ENCODE assay signal across 11 cellular contexts in genomic region chr6:42294759-42295158, GRCh38.
DNase-seq lines count a peak whose midpoint lies in the region; ATAC-seq, FAIRE-seq and TF ChIP-seq lines count a peak whose summit lies in the region.
"Had no signal": no experiment of that assay in that cellular context is flagged by ENCODE, and none has a peak within 500 bp of the region (broad histone marks: within the 10 kb centered on the region; RNA-seq: fewer than 3 reads in every experiment).

No MANE protein-coding gene starts in this region.

- H2AFZ ChIP-seq in PC-3 (ENCODE audit: low read length) (no peak overlapping the region), endothelial cell of umbilical vein (ENCODE audit: low read depth, low read length) (no peak overlapping the region)

- POLR2A ChIA-PET in PC-3 (lab: Charles Lee; ENCODE audit: unreplicated experiment): interaction anchor here (0.6 kb wide), 1 partner anchor 38 kb away, joined by 5 read pairs; no protein-coding TSS in a partner anchor
- POLR2A ChIA-PET in endothelial cell of umbilical vein (lab: Charles Lee): interaction anchor here (0.6 kb wide), 1 partner anchor 51 kb away, joined by 3 read pairs; no protein-coding TSS in a partner anchor

- no peak for TF ChIP-seq CTCF in PC-3 (conservative IDR thresholded peaks at IDR 0.05; ENCODE audit: low read depth, low read length)
- no peak for TF ChIP-seq CTCF in endothelial cell of umbilical vein (IDR thresholded peaks at IDR 0.05; ENCODE audit: extremely low read depth in 1 of 2, insufficient read depth in 1 of 2, low read depth in 1 of 2, low read length in 2 of 2)

- H3K27me3 ChIP-seq in PC-3 (ENCODE audit: low read length) (no peaks in the 10 kb centered on the region), endothelial cell of umbilical vein (ENCODE audit: control insufficient read depth in 2 of 2, insufficient read depth in 2 of 2, low read length in 2 of 2) (no peaks in the 10 kb centered on the region)

- no peaks in the 10 kb centered on the region for H3K9me3 ChIP-seq in PC-3 (ENCODE audit: low read length)
- H3K9me3 ChIP-seq in endothelial cell of umbilical vein (replicated peaks; ENCODE audit: control insufficient read depth, insufficient read depth, low read length): no peaks in the 10 kb centered on the region

- H3K27ac ChIP-seq in PC-3 (ENCODE audit: low read length) (peak overlapping the region; percentile 96), endothelial cell of umbilical vein (ENCODE audit: insufficient read depth, low read depth, low read length) (no peak overlapping the region)
- H3K27ac ChIP-seq: 22Rv1 had no signal

- no peaks in the 10 kb centered on the region for H3K9me2 ChIP-seq in PC-3 (replicated peaks; ENCODE audit: low read length)

- no TSS peak for BruUV-seq in PC-3 (replicated peaks; lab: Mats Ljungman, UMichigan)
- no TSS peak for BruUV-seq in endothelial cell of umbilical vein (replicated peaks; lab: Mats Ljungman, UMichigan)

- DNase-seq in NK-92 treated with Interleukin-12 subunit alpha and Interleukin-12 subunit beta, amount 100 ng/mL, for 24 hours (lab: John Stamatoyannopoulos, UW): peak; percentile 38
- DNase-seq in NK-92 (lab: John Stamatoyannopoulos, UW; ENCODE audit: unreplicated experiment): no peak
- peak; percentile 97 for DNase-seq in PC-3
- DNase-seq in endothelial cell of umbilical vein (ENCODE audit: low read depth, low spot score): peak; percentile 13
- DNase-seq in non-pigmented ciliary epithelial cell (ENCODE audit: low read depth): peak; percentile 41
- DNase-seq in hippocampal formation (lab: John Stamatoyannopoulos, UW): no peak
- DNase-seq: NCI-H2081 treated with DMSO at 0.1 percent for 48 hours had no signal

- H3K36me3 ChIP-seq in PC-3 (ENCODE audit: low read depth, low read length): peaks cover 13% of the 10 kb centered on the region; the same call in 1 of the 2 replicates
- no peaks in the 10 kb centered on the region for H3K36me3 ChIP-seq in endothelial cell of umbilical vein (ENCODE audit: control insufficient read depth in 2 of 2, extremely low read depth in 1 of 2, insufficient read depth in 2 of 2, low read length in 2 of 2)

- FAIRE-seq in endothelial cell of umbilical vein (lab: Jason Lieb, UNC): peak; percentile 55
- FAIRE-seq: TTC549 had no signal

- intact Hi-C loops in PC-3 (cut with micrococcal nuclease) (loop anchor here (1.0 kb wide), 1 partner anchor 44 kb away; no protein-coding TSS in a partner anchor), endothelial cell of umbilical vein (cut with micrococcal nuclease) (no loop called here)

- H3K9me1 ChIP-seq in endothelial cell of umbilical vein (replicated peaks; ENCODE audit: control insufficient read depth, extremely low read depth, insufficient read depth, low read length): no peaks in the 10 kb centered on the region

- no peak for TF ChIP-seq POLR2A in endothelial cell of umbilical vein (IDR thresholded peaks at IDR 0.05; ENCODE audit: low read depth, low read length)

- ATAC-seq in PC-3 (peak; percentile 93), GM21619 (IDR thresholded peaks at IDR 0.05; ENCODE audit: unreplicated experiment) (no peak), HG02981 (IDR thresholded peaks at IDR 0.05; ENCODE audit: unreplicated experiment) (no peak)

- H3K4me2 ChIP-seq in PC-3 (ENCODE audit: low read length) (peak overlapping the region; percentile 69), endothelial cell of umbilical vein (ENCODE audit: insufficient read depth, low read length) (no peak overlapping the region)

- peak overlapping the region; percentile 74 for H3K9ac ChIP-seq in PC-3 (ENCODE audit: low read length)
- H3K9ac ChIP-seq in endothelial cell of umbilical vein (replicated peaks; ENCODE audit: extremely low read depth, insufficient read depth, low read length): no peak overlapping the region

- CTCF ChIA-PET in PC-3 (lab: Charles Lee) (interaction anchor here (0.5 to 1.1 kb wide), 4 partner anchors 20 to 488 kb away, joined by 3 to 26 read pairs (median 6); no protein-coding TSS in a partner anchor), endothelial cell of umbilical vein (lab: Charles Lee) (interaction anchor here (2.0 to 3.0 kb wide), 2 partner anchors 15 to 253 kb away, joined by 5 to 13 read pairs; no protein-coding TSS in a partner anchor)

- H3K4me3 ChIP-seq in PC-3 (ENCODE audit: low read length): no peak overlapping the region
- H3K4me3 ChIP-seq in endothelial cell of umbilical vein (replicated peaks in 1 of 3; ENCODE audit: insufficient read depth in 1 of 3, low read depth in 1 of 3, low read length in 3 of 3): no peak overlapping the region

- peaks cover 65% of the 10 kb centered on the region for H3K4me1 ChIP-seq in PC-3 (ENCODE audit: insufficient read depth, low read length)
- H3K4me1 ChIP-seq in endothelial cell of umbilical vein (ENCODE audit: control insufficient read depth, extremely low read depth, insufficient read depth, low read length): peaks cover 17% of the 10 kb centered on the region

- H3K79me2 ChIP-seq in PC-3 (ENCODE audit: low read length) (peaks cover 60% of the 10 kb centered on the region), endothelial cell of umbilical vein (ENCODE audit: control insufficient read depth, insufficient read depth, low read length) (no peaks in the 10 kb centered on the region)

- peaks cover 3% of the 10 kb centered on the region for H3F3A ChIP-seq in PC-3 (ENCODE audit: low read length, unreplicated experiment)

- H4K20me1 ChIP-seq in PC-3 (ENCODE audit: low read length): no peaks in the 10 kb centered on the region
- no peaks in the 10 kb centered on the region for H4K20me1 ChIP-seq in endothelial cell of umbilical vein (replicated peaks; ENCODE audit: control insufficient read depth, extremely low read depth, insufficient read depth, low read length)

- dilution Hi-C loops in endothelial cell of umbilical vein (cut with MboI; ENCODE audit: extremely low pct_ligation_motif_present, low sequenced_read_pairs): no loop called here

TF ChIP-seq in endothelial cell of umbilical vein, 7 proteins besides CTCF, POLR2A, EP300 and RAD21:
- no peak for TF ChIP-seq JUN (IDR thresholded peaks at IDR 0.05; ENCODE audit: borderline replicate concordance, insufficient read depth, insufficient read length, low read depth)
- TF ChIP-seq MAX (IDR thresholded peaks at IDR 0.05; ENCODE audit: insufficient read depth, insufficient read length): no peak
- no peak for TF ChIP-seq GATA2 (IDR thresholded peaks at IDR 0.05; ENCODE audit: insufficient read depth, insufficient read length, low read depth, low read length)
- no peak for TF ChIP-seq POLR2AphosphoS5 (IDR thresholded peaks at IDR 0.05; ENCODE audit: insufficient read depth, low read depth, low read length)
- peak; percentile 61 for TF ChIP-seq FOS (IDR thresholded peaks at IDR 0.05; ENCODE audit: borderline replicate concordance, insufficient read depth, low read length)
- no peak for TF ChIP-seq EZH2 (IDR thresholded peaks at IDR 0.05; ENCODE audit: borderline replicate concordance, low read depth, low read length, severe bottlenecking)
- no peak for TF ChIP-seq MYC (IDR thresholded peaks at IDR 0.05; ENCODE audit: low read depth, low read length)

Comparison
In these comparisons a context has a peak if more than half of its experiments do, and no peak if none do; other contexts are left out.
1. DNase-seq: peak in NK-92 treated with Interleukin-12 subunit alpha and Interleukin-12 subunit beta, amount 100 ng/mL, for 24 hours (single experiment), PC-3 (single experiment), endothelial cell of umbilical vein (single experiment) and non-pigmented ciliary epithelial cell (single experiment); none in NK-92 (single experiment) and hippocampal formation (0 of 2).